In the genomic region with DNA sequence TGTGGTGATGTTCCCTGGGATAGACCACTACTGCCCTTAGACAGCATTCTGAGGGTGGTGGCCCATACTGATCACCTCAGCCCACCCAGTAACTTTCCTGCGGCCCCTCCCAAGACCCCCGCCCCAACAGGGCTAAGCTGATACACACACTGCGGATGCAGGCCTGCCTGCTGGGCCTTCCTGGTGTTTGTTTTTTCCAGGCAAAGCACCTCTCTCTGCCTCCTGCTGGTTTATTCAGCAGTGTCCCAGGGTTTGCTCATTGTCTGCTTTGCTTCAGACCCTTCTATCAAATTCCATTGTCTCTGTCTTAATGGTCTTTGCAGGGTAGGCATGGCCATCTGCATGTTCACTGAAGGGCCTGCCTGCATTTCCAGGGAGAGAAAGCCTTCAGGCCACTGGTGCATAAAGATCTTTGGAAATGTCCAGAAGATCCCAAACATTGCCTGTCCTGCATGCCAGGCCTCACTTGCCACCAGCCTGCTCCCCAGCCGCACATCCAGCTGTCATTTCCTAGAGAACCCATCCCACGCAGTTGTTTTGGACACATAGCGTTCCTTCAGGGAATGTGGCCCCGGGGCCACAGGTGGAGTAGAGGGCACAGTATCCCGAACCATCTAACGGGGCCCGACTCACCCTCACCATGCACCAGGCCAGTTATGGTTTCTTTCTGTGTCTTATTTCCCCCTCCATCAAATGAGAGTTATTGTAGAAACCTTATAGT, we compare ENCODE assay signal across 1 cellular context.
TF ChIP-seq lines count a peak whose summit lies in the region.

No MANE protein-coding gene starts in this region.

TF ChIP-seq in HEK293, 187 proteins besides CTCF, POLR2A, EP300 and RAD21 (continued from another document):
- TF ChIP-seq, protein P1, sequence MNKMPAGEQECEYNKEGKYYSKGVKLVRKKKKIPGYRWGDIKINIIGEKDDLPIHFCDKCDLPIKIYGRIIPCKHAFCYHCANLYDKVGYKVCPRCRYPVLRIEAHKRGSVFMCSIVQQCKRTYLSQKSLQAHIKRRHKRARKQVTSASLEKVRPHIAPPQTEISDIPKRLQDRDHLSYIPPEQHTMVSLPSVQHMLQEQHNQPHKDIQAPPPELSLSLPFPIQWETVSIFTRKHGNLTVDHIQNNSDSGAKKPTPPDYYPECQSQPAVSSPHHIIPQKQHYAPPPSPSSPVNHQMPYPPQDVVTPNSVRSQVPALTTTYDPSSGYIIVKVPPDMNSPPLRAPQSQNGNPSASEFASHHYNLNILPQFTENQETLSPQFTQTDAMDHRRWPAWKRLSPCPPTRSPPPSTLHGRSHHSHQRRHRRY (tag by site-specific recombination; IDR thresholded peaks at IDR 0.05): no peak
- TF ChIP-seq ZNF701 (tag by site-specific recombination; IDR thresholded peaks at IDR 0.05): no peak
